In the genomic region with DNA sequence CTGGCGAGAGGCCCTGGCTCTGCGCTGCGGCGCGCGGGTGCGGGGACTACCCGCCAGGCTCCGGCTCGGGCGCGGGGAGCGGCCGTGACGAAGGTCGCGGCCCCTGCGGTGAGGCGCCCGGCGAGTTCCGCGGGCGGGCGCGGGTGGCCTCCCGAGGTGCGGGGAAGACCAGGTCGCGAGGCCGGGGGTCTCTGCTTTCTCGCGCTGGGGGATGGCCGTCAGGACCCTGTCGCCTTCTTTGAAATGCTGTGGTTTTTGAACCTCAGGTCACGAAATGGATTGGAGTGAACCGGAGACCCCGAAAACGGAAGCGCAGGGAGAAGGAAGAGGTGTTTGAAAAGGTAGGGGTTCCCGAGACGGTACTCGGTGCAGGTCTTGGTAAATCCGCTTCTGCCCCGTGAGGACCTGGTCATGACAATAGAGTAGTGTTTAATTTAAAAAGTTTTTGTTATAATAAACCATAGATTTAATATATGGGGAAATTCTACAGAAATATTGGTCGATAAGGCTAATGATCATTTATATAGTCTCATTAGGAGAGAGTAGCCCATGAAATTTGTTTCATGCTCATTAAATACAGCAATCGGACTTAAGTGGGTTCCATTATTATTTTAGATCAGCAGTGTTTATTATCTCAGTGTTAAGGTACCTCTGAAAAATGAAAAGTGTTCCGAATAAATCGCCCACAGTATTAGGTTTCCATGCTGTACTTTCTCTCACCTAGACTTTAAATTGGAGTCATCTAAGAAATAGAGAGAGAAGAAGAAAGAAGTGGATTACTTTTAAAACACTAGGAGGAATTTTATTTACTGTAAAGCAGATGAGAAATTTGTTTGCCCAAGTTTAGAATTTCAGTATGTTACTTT, we compare ENCODE assay signal across 8 cellular contexts.
DNase-seq lines count a peak whose midpoint lies in the region; ATAC-seq, FAIRE-seq and TF ChIP-seq lines count a peak whose summit lies in the region.

No MANE protein-coding gene starts in this region.

- H3K36me3 ChIP-seq in fibroblast of lung (ENCODE audit: control insufficient read depth, insufficient read depth, low read length) (no peaks in the 10 kb centered on the region), prostate gland (no peaks in the 10 kb centered on the region)

- H4K20me1 ChIP-seq in fibroblast of lung (ENCODE audit: control insufficient read depth, extremely low read depth, insufficient read depth, low read length): no peaks in the 10 kb centered on the region

- no peak for TF ChIP-seq CTCF in A549 (IDR thresholded peaks at IDR 0.05)
- TF ChIP-seq CTCF in fibroblast of lung (conservative IDR thresholded peaks at IDR 0.05 in 1 of 2, IDR thresholded peaks at IDR 0.05 in 1 of 2; ENCODE audit: low read depth in 1 of 2, low read length in 2 of 2): no peak
- no peak for TF ChIP-seq CTCF in prostate gland (IDR thresholded peaks at IDR 0.05)

- H3K9ac ChIP-seq in fibroblast of lung (ENCODE audit: insufficient read depth, low read length): peak overlapping the region; percentile 87

- intact Hi-C loops in prostate gland (cut with DNase I): loop anchor here (5.0 kb wide), 3 partner anchors 52 to 223 kb away; no protein-coding TSS in a partner anchor

- no peaks in the 10 kb centered on the region for H3K27me3 ChIP-seq in fibroblast of lung (ENCODE audit: control insufficient read depth, insufficient read depth, low read length)
- H3K27me3 ChIP-seq in prostate gland (replicated peaks; ENCODE audit: insufficient read depth): no peaks in the 10 kb centered on the region

- POLR2A ChIA-PET in A549 (lab: Yijun Ruan, JAX): interaction anchor here (0.7 to 5.7 kb wide), 9 partner anchors 11 to 312 kb away, joined by 3 to 93 read pairs (median 4); no protein-coding TSS in a partner anchor

- peak in 1 of 2 experiments; percentile 68 for DNase-seq in A549 (ENCODE audit: low read depth in 1 of 2, low spot score in 1 of 2)
- peak; percentile 30 for DNase-seq in SHP77 treated with DMSO at 0.1 percent for 48 hours (lab: John Stamatoyannopoulos, UW)
- peak in 1 of 2 donors; percentile 24 for DNase-seq in fibroblast of lung (ENCODE audit: low read depth in 2 of 2)
- no peak for DNase-seq in prostate gland (ENCODE audit: low spot score)
- DNase-seq in NOMO-1 treated with DMSO at 0.1 percent for 48 hours (lab: John Stamatoyannopoulos, UW; ENCODE audit: unreplicated experiment): no peak
- DNase-seq in NCI-H2227 (lab: John Stamatoyannopoulos, UW; ENCODE audit: unreplicated experiment): no peak

- TF ChIP-seq POLR2A in A549 (IDR thresholded peaks at IDR 0.05; ENCODE audit: low read length) (no peak), prostate gland (IDR thresholded peaks at IDR 0.05) (no peak)

- no peak overlapping the region for H2AFZ ChIP-seq in fibroblast of lung (ENCODE audit: low read length)

- TF ChIP-seq EP300 in A549 (IDR thresholded peaks at IDR 0.05): no peak

- under 1% methylated on average over 15 of the region's 49 CpGs for WGBS in A549 (ENCODE audit: missing lambda C conversion rate)
- 2% methylated on average over 49 of the region's 49 CpGs for WGBS in prostate gland

- no peak; a peak in 1 of 6 replicates for ATAC-seq in A549
- ATAC-seq in GM19023 (IDR thresholded peaks at IDR 0.05; ENCODE audit: unreplicated experiment): peak; percentile 46
- ATAC-seq in HG03139 (IDR thresholded peaks at IDR 0.05; ENCODE audit: unreplicated experiment): no peak

- FAIRE-seq in A549 (lab: Jason Lieb, UNC): no peak

- peak overlapping the region; percentile 98 for H3K4me2 ChIP-seq in A549
- peak overlapping the region; percentile 59 for H3K4me2 ChIP-seq in fibroblast of lung (ENCODE audit: extremely low read depth, insufficient read depth, low read length)

- H3K4me1 ChIP-seq in A549 (peaks cover 48% of the 10 kb centered on the region), fibroblast of lung (ENCODE audit: control insufficient read depth, extremely low read depth, insufficient read depth, low read length) (peaks cover 4% of the 10 kb centered on the region), prostate gland (replicated peaks) (peaks cover 3% of the 10 kb centered on the region)

- H3K4me3 ChIP-seq in A549 (peak overlapping the region; percentile 87), fibroblast of lung (replicated peaks in 1 of 4; ENCODE audit: control extremely low read depth in 1 of 4, insufficient read depth in 1 of 4, low read depth in 3 of 4, low read length in 4 of 4) (peak overlapping the region; percentile 76 to 86 (median 80)), prostate gland (peak overlapping the region; percentile 64 to 71)

- H3K79me2 ChIP-seq in fibroblast of lung (ENCODE audit: control insufficient read depth, insufficient read depth, low read length): peaks cover 53% of the 10 kb centered on the region

- no peak for TF ChIP-seq RAD21 in A549 (conservative IDR thresholded peaks at IDR 0.05 in 1 of 2, IDR thresholded peaks at IDR 0.05 in 1 of 2)

- H3K9me3 ChIP-seq in A549 (no peaks in the 10 kb centered on the region), fibroblast of lung (ENCODE audit: control insufficient read depth, insufficient read depth, low read depth, low read length) (no peaks in the 10 kb centered on the region), prostate gland (no peaks in the 10 kb centered on the region)

- H3K27ac ChIP-seq in A549 (peak overlapping the region; percentile 99 to 100), fibroblast of lung (ENCODE audit: insufficient read depth, low read length) (peak overlapping the region; percentile 93), prostate gland (peak overlapping the region; percentile 94 to 96)

- CTCF ChIA-PET in A549 (lab: Yijun Ruan, JAX): interaction anchor here (1.4 to 2.7 kb wide), 4 partner anchors 15 to 324 kb away, joined by 4 to 16 read pairs (median 7); no protein-coding TSS in a partner anchor

TF ChIP-seq in A549, 52 proteins besides CTCF, POLR2A, EP300 and RAD21:
- TF ChIP-seq FOSB (CRISPR knock-in tag; IDR thresholded peaks at IDR 0.05) (0 out of 2 replicates have a peak, but pooled peaks have one; percentile 44), RARB (CRISPR knock-in tag; IDR thresholded peaks at IDR 0.05) (no peak), EHMT2 (IDR thresholded peaks at IDR 0.05; ENCODE audit: low read depth) (no peak), RFX5 (IDR thresholded peaks at IDR 0.05) (no peak), HOXA7 (CRISPR knock-in tag; IDR thresholded peaks at IDR 0.05) (no peak), KDM1A (IDR thresholded peaks at IDR 0.05; ENCODE audit: low read depth) (no peak), JUN (IDR thresholded peaks at IDR 0.05) (peak in 1 of 2 experiments; percentile 5; a peak in 1 of 5 replicates), SREBF2 (IDR thresholded peaks at IDR 0.05) (no peak), ESRRA (IDR thresholded peaks at IDR 0.05; ENCODE audit: borderline replicate concordance, low read length) (no peak), TFCP2L1 (CRISPR knock-in tag; IDR thresholded peaks at IDR 0.05) (0 out of 2 replicates have a peak, but pooled peaks have one; percentile 71)
- TF ChIP-seq, protein P1, sequence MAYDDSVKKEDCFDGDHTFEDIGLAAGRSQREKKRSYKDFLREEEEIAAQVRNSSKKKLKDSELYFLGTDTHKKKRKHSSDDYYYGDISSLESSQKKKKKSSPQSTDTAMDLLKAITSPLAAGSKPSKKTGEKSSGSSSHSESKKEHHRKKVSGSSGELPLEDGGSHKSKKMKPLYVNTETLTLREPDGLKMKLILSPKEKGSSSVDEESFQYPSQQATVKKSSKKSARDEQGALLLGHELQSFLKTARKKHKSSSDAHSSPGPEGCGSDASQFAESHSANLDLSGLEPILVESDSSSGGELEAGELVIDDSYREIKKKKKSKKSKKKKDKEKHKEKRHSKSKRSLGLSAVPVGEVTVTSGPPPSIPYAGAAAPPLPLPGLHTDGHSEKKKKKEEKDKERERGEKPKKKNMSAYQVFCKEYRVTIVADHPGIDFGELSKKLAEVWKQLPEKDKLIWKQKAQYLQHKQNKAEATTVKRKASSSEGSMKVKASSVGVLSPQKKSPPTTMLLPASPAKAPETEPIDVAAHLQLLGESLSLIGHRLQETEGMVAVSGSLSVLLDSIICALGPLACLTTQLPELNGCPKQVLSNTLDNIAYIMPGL (CRISPR knock-in tag; IDR thresholded peaks at IDR 0.05; ENCODE audit: borderline replicate concordance): no peak
- TF ChIP-seq, protein P2, sequence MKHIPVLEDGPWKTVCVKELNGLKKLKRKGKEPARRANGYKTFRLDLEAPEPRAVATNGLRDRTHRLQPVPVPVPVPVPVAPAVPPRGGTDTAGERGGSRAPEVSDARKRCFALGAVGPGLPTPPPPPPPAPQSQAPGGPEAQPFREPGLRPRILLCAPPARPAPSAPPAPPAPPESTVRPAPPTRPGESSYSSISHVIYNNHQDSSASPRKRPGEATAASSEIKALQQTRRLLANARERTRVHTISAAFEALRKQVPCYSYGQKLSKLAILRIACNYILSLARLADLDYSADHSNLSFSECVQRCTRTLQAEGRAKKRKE (CRISPR knock-in tag; IDR thresholded peaks at IDR 0.05; ENCODE audit: low read depth): 0 out of 2 replicates have a peak, but pooled peaks have one; percentile 48
- TF ChIP-seq, protein P3, sequence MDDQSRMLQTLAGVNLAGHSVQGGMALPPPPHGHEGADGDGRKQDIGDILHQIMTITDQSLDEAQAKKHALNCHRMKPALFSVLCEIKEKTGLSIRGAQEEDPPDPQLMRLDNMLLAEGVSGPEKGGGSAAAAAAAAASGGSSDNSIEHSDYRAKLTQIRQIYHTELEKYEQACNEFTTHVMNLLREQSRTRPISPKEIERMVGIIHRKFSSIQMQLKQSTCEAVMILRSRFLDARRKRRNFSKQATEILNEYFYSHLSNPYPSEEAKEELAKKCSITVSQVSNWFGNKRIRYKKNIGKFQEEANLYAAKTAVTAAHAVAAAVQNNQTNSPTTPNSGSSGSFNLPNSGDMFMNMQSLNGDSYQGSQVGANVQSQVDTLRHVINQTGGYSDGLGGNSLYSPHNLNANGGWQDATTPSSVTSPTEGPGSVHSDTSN (IDR thresholded peaks at IDR 0.05): 0 out of 2 replicates have a peak, but pooled peaks have one; percentile 26
